Comparison of ENCODE assay signal across 1 cellular context in genomic region chr1:36119451-36119850, GRCh38.
TF ChIP-seq lines count a peak whose summit lies in the region.

No MANE protein-coding gene starts in this region.

TF ChIP-seq in HepG2, 621 proteins besides CTCF, POLR2A, EP300 and RAD21:
- TF ChIP-seq TEAD3 (CRISPR knock-in tag; optimal IDR thresholded peaks at IDR 0.05; ENCODE audit: borderline replicate concordance) (peak; percentile 42), CBX1 (IDR thresholded peaks at IDR 0.05; ENCODE audit: low read depth) (no peak)
